In genomic region chr1:99707535-99708142, GRCh38 we compare ENCODE assay signal across 1 cellular context.
TF ChIP-seq lines count a peak whose summit lies in the region.

No MANE protein-coding gene starts in this region.

TF ChIP-seq in K562, 482 proteins besides CTCF, POLR2A, EP300 and RAD21 (continued from another document):
- TF ChIP-seq DEAF1 (CRISPR knock-in tag; IDR thresholded peaks at IDR 0.05) = peak; percentile 43; the same call in 1 of the 2 replicates
- no peak for TF ChIP-seq SAFB2 (IDR thresholded peaks at IDR 0.05; ENCODE audit: borderline replicate concordance, low read depth, low read length, severe bottlenecking)
- TF ChIP-seq GTF2E2 (tag; IDR thresholded peaks at IDR 0.05) = no peak
- TF ChIP-seq TAF7 (tag; IDR thresholded peaks at IDR 0.05) = no peak
- no peak for TF ChIP-seq YY1 (IDR thresholded peaks at IDR 0.05; ENCODE audit: borderline replicate concordance in 1 of 3, control insufficient read depth in 1 of 3, extremely low read depth in 1 of 3, insufficient read depth in 3 of 3, insufficient read length in 1 of 3, insufficient replicate concordance in 2 of 3, low read depth in 1 of 3, low read length in 2 of 3)
- TF ChIP-seq ARHGAP35 (IDR thresholded peaks at IDR 0.05; ENCODE audit: partially characterized antibody) = no peak
- TF ChIP-seq IRF2 (CRISPR knock-in tag; IDR thresholded peaks at IDR 0.05) = no peak
- TF ChIP-seq CC2D1A (IDR thresholded peaks at IDR 0.05) = 0 out of 2 replicates have a peak, but pooled peaks have one; percentile 33
- no peak for TF ChIP-seq NFATC3 (IDR thresholded peaks at IDR 0.05)
- peak; percentile 23; the same call in 1 of the 2 replicates for TF ChIP-seq RB1 (IDR thresholded peaks at IDR 0.05; ENCODE audit: low read depth)
- 0 out of 2 replicates have a peak, but pooled peaks have one; percentile 14 for TF ChIP-seq SUPT5H (IDR thresholded peaks at IDR 0.05)
- no peak for TF ChIP-seq ZHX1 (conservative IDR thresholded peaks at IDR 0.05; ENCODE audit: low read length)
- TF ChIP-seq ZBTB43 (CRISPR knock-in tag; IDR thresholded peaks at IDR 0.05) = no peak
- TF ChIP-seq PHTF2 (CRISPR knock-in tag; IDR thresholded peaks at IDR 0.05) = no peak
- TF ChIP-seq TAF15 (IDR thresholded peaks at IDR 0.05; ENCODE audit: low read depth, low read length) = no peak
- TF ChIP-seq ZBED1 (IDR thresholded peaks at IDR 0.05) = no peak
- TF ChIP-seq MAX (CRISPR knock-in tag; IDR thresholded peaks at IDR 0.05) = no peak
- no peak for TF ChIP-seq USF2 (CRISPR knock-in tag; IDR thresholded peaks at IDR 0.05)
- no peak for TF ChIP-seq CUX1 (CRISPR knock-in tag; IDR thresholded peaks at IDR 0.05)
- TF ChIP-seq ZNF263 (CRISPR knock-in tag; IDR thresholded peaks at IDR 0.05; ENCODE audit: borderline replicate concordance) = no peak
- no peak for TF ChIP-seq ZBTB11 (CRISPR knock-in tag; IDR thresholded peaks at IDR 0.05)
- TF ChIP-seq SIN3B (IDR thresholded peaks at IDR 0.05; ENCODE audit: low read depth) = no peak
- TF ChIP-seq SAP30 (IDR thresholded peaks at IDR 0.05; ENCODE audit: borderline replicate concordance, insufficient read depth, low read depth, low read length, poor library complexity, severe bottlenecking) = no peak
- no peak for TF ChIP-seq CBFA2T2 (conservative IDR thresholded peaks at IDR 0.05)
- TF ChIP-seq XRCC5 (IDR thresholded peaks at IDR 0.05; ENCODE audit: low read depth, low read length) = no peak
- no peak for TF ChIP-seq KAT7 (CRISPR knock-in tag; IDR thresholded peaks at IDR 0.05; ENCODE audit: borderline replicate concordance)
- no peak for TF ChIP-seq ZNF184 (CRISPR knock-in tag; IDR thresholded peaks at IDR 0.05)
- no peak for TF ChIP-seq FOXA3 (CRISPR knock-in tag; conservative IDR thresholded peaks at IDR 0.05 in 1 of 2, IDR thresholded peaks at IDR 0.05 in 1 of 2)
- TF ChIP-seq TEAD4 (IDR thresholded peaks at IDR 0.05; ENCODE audit: low read length) = 0 out of 2 replicates have a peak, but pooled peaks have one; percentile 20
- no peak for TF ChIP-seq TEAD4 (CRISPR knock-in tag; IDR thresholded peaks at IDR 0.05; ENCODE audit: borderline replicate concordance)
- TF ChIP-seq BACH1 (tag; IDR thresholded peaks at IDR 0.05) = no peak
- TF ChIP-seq STAG1 (CRISPR knock-in tag; IDR thresholded peaks at IDR 0.05; ENCODE audit: borderline replicate concordance) = no peak; the same call in 1 of the 2 replicates
- TF ChIP-seq SMC3 (conservative IDR thresholded peaks at IDR 0.05; ENCODE audit: insufficient read depth, low read depth, low read length) = peak; percentile 82
